ENCODE assay signal across 11 cellular contexts in genomic region chr1:26761217-26761616, GRCh38. TPM values are rescaled to one million over a fixed set of nuclear protein-coding genes. Genes with fewer than 3 reads are reported as not detected.
A peak's percentile ranks its signal among the peaks of the same experiment; 100 is the strongest.
DNase-seq lines count a peak whose midpoint lies in the region; ATAC-seq and TF ChIP-seq lines count a peak whose summit lies in the region.
"Had no signal": no experiment of that assay in that cellular context is flagged by ENCODE, and none has a peak within 500 bp of the region (broad histone marks: within the 10 kb centered on the region; RNA-seq: fewer than 3 reads in every experiment).

No MANE protein-coding gene starts in this region.

- TF ChIP-seq CTCF in BE2C (IDR thresholded peaks at IDR 0.05; ENCODE audit: low read depth, low read length) (0 out of 2 replicates have a peak, but pooled peaks have one; percentile 22), right lobe of liver (IDR thresholded peaks at IDR 0.05) (peak in 1 of 4 donors; percentile 32)

- intact Hi-C loops in right lobe of liver (cut with DNase I) = no loop called here

- H3K36me3 ChIP-seq in BE2C = peaks cover 53% of the 10 kb centered on the region
- peaks cover 9 to 68% (median 26%) of the 10 kb centered on the region in 4 donors for H3K36me3 ChIP-seq in right lobe of liver

- H3K27me3 ChIP-seq in BE2C = no peaks in the 10 kb centered on the region
- H3K27me3 ChIP-seq in right lobe of liver = no peaks in the 10 kb centered on the region

- no peak overlapping the region for H3K27ac ChIP-seq in right lobe of liver
- H3K27ac ChIP-seq: SK-N-MC had no signal

- H3K4me1 ChIP-seq in BE2C (no peaks in the 10 kb centered on the region), right lobe of liver (peaks cover 0 to 21% (median 6%) of the 10 kb centered on the region in 4 donors)

- no peak overlapping the region for H3K4me3 Mint-ChIP-seq in activated naive CD8-positive, alpha-beta T cell treated with anti-CD3 and anti-CD28 coated beads, Interleukin-2, amount 50 U/mL, for 24 hours
- H3K4me3 Mint-ChIP-seq in effector memory CD8-positive, alpha-beta T cell = no peak overlapping the region

- no peaks in the 10 kb centered on the region for H3K9me3 Mint-ChIP-seq in activated naive CD8-positive, alpha-beta T cell treated with anti-CD3 and anti-CD28 coated beads, Interleukin-2, amount 50 U/mL, for 24 hours
- no peaks in the 10 kb centered on the region for H3K9me3 Mint-ChIP-seq in effector memory CD8-positive, alpha-beta T cell

- H3K4me1 Mint-ChIP-seq in activated naive CD8-positive, alpha-beta T cell treated with anti-CD3 and anti-CD28 coated beads, Interleukin-2, amount 50 U/mL, for 24 hours = peaks cover 27% of the 10 kb centered on the region
- peaks cover 15 to 21% of the 10 kb centered on the region in 2 donors for H3K4me1 Mint-ChIP-seq in effector memory CD8-positive, alpha-beta T cell (ENCODE audit: low read depth in 2 of 2)

- H3K36me3 Mint-ChIP-seq in activated naive CD8-positive, alpha-beta T cell treated with anti-CD3 and anti-CD28 coated beads, Interleukin-2, amount 50 U/mL, for 24 hours (ENCODE audit: low read depth) = peaks cover 50% of the 10 kb centered on the region
- peaks cover 89% of the 10 kb centered on the region for H3K36me3 Mint-ChIP-seq in effector memory CD8-positive, alpha-beta T cell (ENCODE audit: insufficient read depth)

- H3K27me3 Mint-ChIP-seq in activated naive CD8-positive, alpha-beta T cell treated with anti-CD3 and anti-CD28 coated beads, Interleukin-2, amount 50 U/mL, for 24 hours = no peaks in the 10 kb centered on the region
- H3K27me3 Mint-ChIP-seq in effector memory CD8-positive, alpha-beta T cell = no peaks in the 10 kb centered on the region

- H3K9me3 ChIP-seq in BE2C = no peaks in the 10 kb centered on the region
- H3K9me3 ChIP-seq in right lobe of liver = no peaks in the 10 kb centered on the region

- H3K4me3 ChIP-seq in BE2C (ENCODE audit: low read depth, low read length) (no peak overlapping the region), right lobe of liver (no peak overlapping the region)
- H3K4me3 ChIP-seq: SK-N-MC had no signal

- TF ChIP-seq POLR2A in right lobe of liver (IDR thresholded peaks at IDR 0.05) = no peak

- DNase-seq in BE2C = no peak
- peak; percentile 13 for DNase-seq in HCEC 1CT
- no peak for DNase-seq in activated naive CD8-positive, alpha-beta T cell treated with anti-CD3 and anti-CD28 coated beads, Interleukin-2, amount 50 U/mL, for 24 hours
- no peak for DNase-seq in right lobe of liver
- DNase-seq in LoVo (ENCODE audit: low spot score) = no peak
- DNase-seq in effector memory CD8-positive, alpha-beta T cell = no peak
- DNase-seq: NCI-H345; stimulated activated CD4-positive, alpha-beta T cell treated with anti-CD3 and anti-CD28 coated beads, Interleukin-2, amount 100 ng/mL, for 48 hours had no signal

- ATAC-seq in activated naive CD8-positive, alpha-beta T cell treated with anti-CD3 and anti-CD28 coated beads, Interleukin-2, amount 50 U/mL, for 24 hours = no peak
- ATAC-seq in right lobe of liver (peak in 3 of 4 donors; percentile 19 to 37 (median 22)), GM21360 (IDR thresholded peaks at IDR 0.05; ENCODE audit: unreplicated experiment) (no peak), HG03139 (IDR thresholded peaks at IDR 0.05; ENCODE audit: unreplicated experiment) (no peak)
- ATAC-seq in effector memory CD8-positive, alpha-beta T cell (replicated peaks) = no peak

- WGBS in right lobe of liver (ENCODE audit: insufficient coverage, low coverage, low lambda C conversion rate, missing lambda C conversion rate) = 65% methylated on average over 3 of the region's 3 CpGs

- H3K27ac Mint-ChIP-seq in activated naive CD8-positive, alpha-beta T cell treated with anti-CD3 and anti-CD28 coated beads, Interleukin-2, amount 50 U/mL, for 24 hours = peak overlapping the region; percentile 15
- H3K27ac Mint-ChIP-seq in effector memory CD8-positive, alpha-beta T cell = peak overlapping the region in 1 of 2 donors; percentile 59

RNA-seq across cellular contexts. Expression of gene PIGV, which starts 26.5 kb away (rescaled TPM):
- polyA plus RNA-seq in BE2C (2012; ENCODE audit: insufficient read depth, insufficient read length, low read depth) = 1.1 TPM
- 10 to 100 TPM; 13.2 to 27.8 (median 19.2) TPM for total RNA-seq in right lobe of liver

Comparison
In these comparisons a context has a peak if more than half of its experiments do, and no peak if none do; other contexts are left out.
1. ATAC-seq: peak in right lobe of liver (3 of 4); none in activated naive CD8-positive, alpha-beta T cell treated with anti-CD3 and anti-CD28 coated beads, Interleukin-2, amount 50 U/mL, for 24 hours (single experiment), GM21360 (single experiment), HG03139 (single experiment) and effector memory CD8-positive, alpha-beta T cell (single experiment).